Comparison of ENCODE assay signal across 19 cellular contexts in the genomic region with DNA sequence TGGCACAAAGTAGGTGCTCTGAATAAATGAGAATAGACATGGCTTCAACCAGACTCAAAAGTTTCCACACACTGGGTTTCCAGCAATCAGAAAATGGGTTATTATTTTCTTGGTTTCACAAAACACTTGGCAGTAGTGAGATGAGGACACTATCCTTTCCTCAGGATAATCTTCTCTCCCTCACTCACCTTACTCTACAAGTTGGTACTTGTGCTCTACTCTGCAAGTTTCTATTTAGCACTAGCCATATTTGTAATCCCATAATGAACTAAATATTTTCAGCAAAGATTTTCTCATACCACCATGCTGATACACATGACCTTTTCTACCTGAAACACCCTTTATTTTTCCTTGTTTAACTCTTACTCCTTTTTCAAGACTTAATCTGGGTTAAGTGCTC.
DNase-seq lines count a peak whose midpoint lies in the region; ATAC-seq, FAIRE-seq and TF ChIP-seq lines count a peak whose summit lies in the region.
"Had no signal": no experiment of that assay in that cellular context is flagged by ENCODE, and none has a peak within 500 bp of the region (broad histone marks: within the 10 kb centered on the region; RNA-seq: fewer than 3 reads in every experiment).

No MANE protein-coding gene starts in this region.

- CTCF ChIA-PET in mammary epithelial cell (lab: Charles Lee; ENCODE audit: low non-redundant PET) = no interaction called here

- H3K4me1 ChIP-seq in mammary epithelial cell (ENCODE audit: insufficient read depth, low read length) (peaks cover 5% of the 10 kb centered on the region), breast epithelium (no peaks in the 10 kb centered on the region)
- H3K4me1 ChIP-seq: A549; BLaER1 treated with 17β-estradiol and CSF1 and Interleukin-3, amounts not matched to agents 10 nM and 100 nM had no signal

- no peak for TF ChIP-seq POLR2A in breast epithelium (IDR thresholded peaks at IDR 0.05)

- BruUV-seq in mammary epithelial cell (replicated peaks; lab: Mats Ljungman, UMichigan) = no TSS peak

- H3K9me3 ChIP-seq in mammary epithelial cell (replicated peaks; ENCODE audit: insufficient read depth, low read length) (no peaks in the 10 kb centered on the region), breast epithelium (peaks cover 10 to 19% of the 10 kb centered on the region in 2 donors)

- dilution Hi-C loops in mammary epithelial cell (cut with HindIII; ENCODE audit: low sequenced_read_pairs) = no loop called here

- H3K27ac ChIP-seq in mammary epithelial cell (ENCODE audit: insufficient read depth, low read depth, low read length) = no peak overlapping the region
- no peak overlapping the region for H3K27ac ChIP-seq in breast epithelium
- H3K27ac ChIP-seq: 22Rv1; A549; BLaER1 treated with 17β-estradiol and CSF1 and Interleukin-3, amounts not matched to agents 10 nM and 100 nM; C4-2B had no signal

- H3K4me3 ChIP-seq in mammary epithelial cell (replicated peaks in 1 of 3; ENCODE audit: insufficient read depth in 1 of 3, low read depth in 2 of 3, low read length in 3 of 3) (no peak overlapping the region), breast epithelium (no peak overlapping the region), bronchial epithelial cell (ENCODE audit: low read depth, low read length) (no peak overlapping the region)
- H3K4me3 ChIP-seq: A549; BLaER1 treated with 17β-estradiol and CSF1 and Interleukin-3, amounts not matched to agents 10 nM and 100 nM had no signal

- H2AFZ ChIP-seq in mammary epithelial cell (ENCODE audit: low read depth, low read length) = no peak overlapping the region

- H3K9ac ChIP-seq in mammary epithelial cell (ENCODE audit: insufficient read depth, low read length) = no peak overlapping the region
- H3K9ac ChIP-seq: BLaER1 treated with 17β-estradiol and CSF1 and Interleukin-3, amounts not matched to agents 10 nM and 100 nM had no signal

- H4K20me1 ChIP-seq in mammary epithelial cell (ENCODE audit: insufficient read depth, low read length) = no peaks in the 10 kb centered on the region
- H4K20me1 ChIP-seq: BLaER1 treated with 17β-estradiol and CSF1 and Interleukin-3, amounts not matched to agents 10 nM and 100 nM had no signal

- DNase-seq in mammary epithelial cell = peak; percentile 41
- DNase-seq in breast epithelium (ENCODE audit: low spot score in 2 of 2) = no peak
- peak; percentile 55 for DNase-seq in bronchial epithelial cell (ENCODE audit: low read depth)
- no peak for DNase-seq in SHP77 (lab: John Stamatoyannopoulos, UW)
- DNase-seq in HUDEP-2 (lab: John Stamatoyannopoulos, UW; ENCODE audit: unreplicated experiment in 76 of 76) = no peak
- DNase-seq: AML-193; Caco-2; Calu3; CD4-positive, alpha-beta T cell; CD8-positive, alpha-beta T cell; DMS79 treated with DMSO at 0.1 percent for 48 hours; GF-D8 had no signal

- H3K79me2 ChIP-seq in mammary epithelial cell (ENCODE audit: insufficient read depth, low read length) = no peaks in the 10 kb centered on the region

- no peak overlapping the region for H3K4me2 ChIP-seq in mammary epithelial cell (ENCODE audit: insufficient read depth, low read depth, low read length)
- H3K4me2 ChIP-seq: A549; BLaER1 treated with 17β-estradiol and CSF1 and Interleukin-3, amounts not matched to agents 10 nM and 100 nM had no signal

- no peak for FAIRE-seq in bronchial epithelial cell (lab: Jason Lieb, UNC)
- FAIRE-seq: A549, GM12891, GM19239 had no signal

- peak; percentile 84 for ATAC-seq in esophagus mucosa
- ATAC-seq: A549; CD8-positive, alpha-beta T cell had no signal

- intact Hi-C loops in mammary epithelial cell (cut with micrococcal nuclease) = no loop called here
- intact Hi-C loops in breast epithelium (cut with DNase I; ENCODE audit: low total_unique reads) = no loop called here

- H3K27me3 ChIP-seq in mammary epithelial cell (ENCODE audit: insufficient read depth, low read length) (no peaks in the 10 kb centered on the region), breast epithelium (no peaks in the 10 kb centered on the region), bronchial epithelial cell (ENCODE audit: control insufficient read depth, insufficient read depth, low read length) (no peaks in the 10 kb centered on the region)
- H3K27me3 ChIP-seq: BLaER1 treated with 17β-estradiol and CSF1 and Interleukin-3, amounts not matched to agents 10 nM and 100 nM had no signal

- no peak for TF ChIP-seq CTCF in mammary epithelial cell (conservative IDR thresholded peaks at IDR 0.05 in 1 of 2, IDR thresholded peaks at IDR 0.05 in 1 of 2; ENCODE audit: extremely low read depth in 1 of 2, insufficient read depth in 1 of 2, low read depth in 1 of 2, low read length in 2 of 2)
- TF ChIP-seq CTCF in breast epithelium (IDR thresholded peaks at IDR 0.05) = no peak
- TF ChIP-seq CTCF in bronchial epithelial cell (IDR thresholded peaks at IDR 0.05; ENCODE audit: insufficient read depth, low read length, severe bottlenecking) = no peak

- in situ Hi-C loops in mammary epithelial cell (cut with MboI; ENCODE audit: low sequenced_read_pairs in 2 of 2) = no loop called here

- H3K36me3 ChIP-seq in mammary epithelial cell (ENCODE audit: insufficient read depth, low read length) (no peaks in the 10 kb centered on the region), breast epithelium (no peaks in the 10 kb centered on the region), bronchial epithelial cell (ENCODE audit: control insufficient read depth, insufficient read depth, low read length) (no peaks in the 10 kb centered on the region)
- H3K36me3 ChIP-seq: BLaER1 treated with 17β-estradiol and CSF1 and Interleukin-3, amounts not matched to agents 10 nM and 100 nM had no signal

Comparison
In these comparisons a context has a peak if more than half of its experiments do, and no peak if none do; other contexts are left out.
1. DNase-seq: peak in mammary epithelial cell (single experiment) and bronchial epithelial cell (single experiment); none in breast epithelium (0 of 2), SHP77 (0 of 2) and HUDEP-2 (0 of 76).